ENCODE assay signal across 8 cellular contexts in genomic region chr10:29646960-29647431, GRCh38. TPM values are rescaled to one million over a fixed set of nuclear protein-coding genes. Genes with fewer than 3 reads are reported as not detected.
DNase-seq lines count a peak whose midpoint lies in the region; ATAC-seq and TF ChIP-seq lines count a peak whose summit lies in the region.

No MANE protein-coding gene starts in this region.

- H3K27me3 Mint-ChIP-seq in CD4-positive, alpha-beta memory T cell = no peaks in the 10 kb centered on the region

- CTCF ChIA-PET in CD4-positive, alpha-beta memory T cell (lab: Charles Lee; ENCODE audit: partially characterized antibody) = interaction anchor here (0.9 to 2.4 kb wide), 3 partner anchors 11 to 87 kb away, joined by 3 to 11 read pairs (median 5); no protein-coding TSS in a partner anchor

- H3K9me3 ChIP-seq in CD4-positive, alpha-beta memory T cell (ENCODE audit: control insufficient read depth in 1 of 2, low read length in 2 of 2) = no peaks in the 10 kb centered on the region
- no peaks in the 10 kb centered on the region for H3K9me3 ChIP-seq in psoas muscle

- intact Hi-C loops in CD4-positive, alpha-beta memory T cell (cut with micrococcal nuclease) = loop anchor here (1.0 kb wide), 1 partner anchor 12 kb away; no protein-coding TSS in a partner anchor
- intact Hi-C loops in psoas muscle (cut with DNase I) = loop anchor here (5.0 to 10.0 kb wide), 3 partner anchors 85 to 208 kb away; no protein-coding TSS in a partner anchor

- DNase-seq in CD4-positive, alpha-beta memory T cell = peak in 4 of 5 donors; percentile 22 to 51 (median 42)
- DNase-seq in fibroblast of mammary gland (ENCODE audit: low read depth) = peak; percentile 98
- DNase-seq in psoas muscle = no peak
- DNase-seq in HuH-7.5 (ENCODE audit: low spot score) = no peak
- no peak for DNase-seq in RPMI8226

- ATAC-seq in SK-N-SH treated with all-trans-retinoic acid at 6 μM for 48 hours = peak; percentile 42
- peak in 1 of 4 donors; percentile 7 for ATAC-seq in psoas muscle
- no peak for ATAC-seq in HG02610 (IDR thresholded peaks at IDR 0.05; ENCODE audit: unreplicated experiment)
- ATAC-seq in GM18498 (IDR thresholded peaks at IDR 0.05; ENCODE audit: unreplicated experiment) = no peak

- POLR2A ChIA-PET in CD4-positive, alpha-beta memory T cell (lab: Charles Lee; ENCODE audit: partially characterized antibody) = interaction anchor here (1.1 to 3.9 kb wide), 6 partner anchors 10 to 35 kb away, joined by 3 to 14 read pairs (median 8); no protein-coding TSS in a partner anchor

- H3K4me3 ChIP-seq in CD4-positive, alpha-beta memory T cell (ENCODE audit: low read length in 2 of 2) = no peak overlapping the region
- peak overlapping the region; percentile 36 for H3K4me3 ChIP-seq in fibroblast of mammary gland (ENCODE audit: control insufficient read depth, low read depth, low read length)
- peak overlapping the region; percentile 25 for H3K4me3 ChIP-seq in psoas muscle

- peak overlapping the region; percentile 73 to 96 (median 91) for H3K27ac Mint-ChIP-seq in CD4-positive, alpha-beta memory T cell

- WGBS in psoas muscle, 3 donors = 20 to 51% (median 35%) methylated on average over 3 of the region's 3 CpGs

- H3K27me3 ChIP-seq in CD4-positive, alpha-beta memory T cell (ENCODE audit: insufficient read depth, low read length) = no peaks in the 10 kb centered on the region
- no peaks in the 10 kb centered on the region for H3K27me3 ChIP-seq in psoas muscle (ENCODE audit: insufficient read depth in 3 of 3, low read length in 2 of 3)

- peak overlapping the region; percentile 27 to 84 (median 68) for H3K4me3 Mint-ChIP-seq in CD4-positive, alpha-beta memory T cell

- no peaks in the 10 kb centered on the region for H3K9me3 Mint-ChIP-seq in CD4-positive, alpha-beta memory T cell

- H3K4me1 Mint-ChIP-seq in CD4-positive, alpha-beta memory T cell = peaks cover 30 to 80% (median 57%) of the 10 kb centered on the region in 4 donors

- H3K4me1 ChIP-seq in CD4-positive, alpha-beta memory T cell (ENCODE audit: insufficient read depth, low read length) = peaks cover 36% of the 10 kb centered on the region
- peaks cover 63% of the 10 kb centered on the region for H3K4me1 ChIP-seq in psoas muscle

- no peak for TF ChIP-seq CTCF in fibroblast of mammary gland (conservative IDR thresholded peaks at IDR 0.05; ENCODE audit: control insufficient read depth, insufficient read depth, low read depth, low read length)
- no peak for TF ChIP-seq CTCF in psoas muscle (IDR thresholded peaks at IDR 0.05)

- H3K36me3 Mint-ChIP-seq in CD4-positive, alpha-beta memory T cell = peaks cover 2 to 21% of the 10 kb centered on the region in 2 donors

- H3K27ac ChIP-seq in CD4-positive, alpha-beta memory T cell (ENCODE audit: low read depth, low read length) = peak overlapping the region; percentile 22
- peak overlapping the region; percentile 94 for H3K27ac ChIP-seq in psoas muscle

- no peaks in the 10 kb centered on the region for H3K36me3 ChIP-seq in CD4-positive, alpha-beta memory T cell (ENCODE audit: insufficient read depth, low read length)
- H3K36me3 ChIP-seq in psoas muscle (ENCODE audit: insufficient read depth in 1 of 2, low read depth in 1 of 2) = peaks cover 0 to 3% of the 10 kb centered on the region in 2 donors

TF ChIP-seq in SK-N-SH treated with all-trans-retinoic acid at 6 μM for 48 hours, 23 proteins besides CTCF, POLR2A, EP300 and RAD21 (continues in another document):
- no peak for TF ChIP-seq CSRNP3 (CRISPR knock-in tag; IDR thresholded peaks at IDR 0.05)
- TF ChIP-seq CSDC2 (CRISPR knock-in tag; IDR thresholded peaks at IDR 0.05) = no peak
- no peak for TF ChIP-seq ARNTL (CRISPR knock-in tag; IDR thresholded peaks at IDR 0.05; ENCODE audit: borderline replicate concordance, low read depth)
- TF ChIP-seq PPARA (CRISPR knock-in tag; IDR thresholded peaks at IDR 0.05; ENCODE audit: borderline replicate concordance) = no peak
- TF ChIP-seq ZNF70 (CRISPR knock-in tag; IDR thresholded peaks at IDR 0.05) = no peak
- no peak for TF ChIP-seq RARB (CRISPR knock-in tag; IDR thresholded peaks at IDR 0.05)
- TF ChIP-seq CREB5 (CRISPR knock-in tag; IDR thresholded peaks at IDR 0.05; ENCODE audit: low read depth) = no peak
- TF ChIP-seq ZFP3 (CRISPR knock-in tag; IDR thresholded peaks at IDR 0.05) = no peak
- no peak for TF ChIP-seq PATZ1 (CRISPR knock-in tag; IDR thresholded peaks at IDR 0.05; ENCODE audit: borderline replicate concordance)
- no peak for TF ChIP-seq TOX (CRISPR knock-in tag; IDR thresholded peaks at IDR 0.05; ENCODE audit: borderline replicate concordance)
- no peak for TF ChIP-seq ZNF565 (CRISPR knock-in tag; conservative IDR thresholded peaks at IDR 0.05; ENCODE audit: low read depth)
- TF ChIP-seq ISL1 (CRISPR knock-in tag; IDR thresholded peaks at IDR 0.05) = no peak
- no peak for TF ChIP-seq POU6F1 (CRISPR knock-in tag; IDR thresholded peaks at IDR 0.05; ENCODE audit: borderline replicate concordance, low read depth)

RNA-seq across cellular contexts. Expression of gene SVIL, which starts 12.2 kb away (rescaled TPM):
- total RNA-seq in CD4-positive, alpha-beta memory T cell = 10 to 100 TPM; 25.0 to 31.2 TPM
- 10 to 100 TPM in 1 of 2 donors, 1 to 10 TPM in 1; 1.1 to 18.9 TPM for polyA plus RNA-seq in CD4-positive, alpha-beta memory T cell
- total RNA-seq in psoas muscle = 1,000 to 10,000 TPM in 2 of 4 donors, 100 to 1,000 TPM in 2; 792 to 1,728 (median 949) TPM
- 100 to 1,000 TPM in 2 of 3 donors, 10 to 100 TPM in 1; 70.6 to 536 (median 234) TPM for polyA plus RNA-seq in psoas muscle

Comparison
In these comparisons a context has a peak if more than half of its experiments do, and no peak if none do; other contexts are left out.
1. DNase-seq: peak in CD4-positive, alpha-beta memory T cell (4 of 5) and fibroblast of mammary gland (single experiment); none in psoas muscle (0 of 2), HuH-7.5 (single experiment) and RPMI8226 (single experiment).
2. H3K4me3 ChIP-seq: peak in fibroblast of mammary gland (single experiment) and psoas muscle (single experiment); none in CD4-positive, alpha-beta memory T cell (0 of 2).
3. RNA of gene SVIL, which starts 12.2 kb away (total RNA-seq): 792 to 1,728 TPM in psoas muscle; 25.0 to 31.2 TPM in CD4-positive, alpha-beta memory T cell; every median in the first group is over 10 times any median in the second.